Comparison of ENCODE assay signal across 9 cellular contexts in genomic region chr6:106163966-106164877, GRCh38.
DNase-seq lines count a peak whose midpoint lies in the region; ATAC-seq and TF ChIP-seq lines count a peak whose summit lies in the region.
"Had no signal": no experiment of that assay in that cellular context is flagged by ENCODE, and none has a peak within 500 bp of the region (broad histone marks: within the 10 kb centered on the region; RNA-seq: fewer than 3 reads in every experiment).

No MANE protein-coding gene starts in this region.

- H3K4me3 ChIP-seq in neutrophil (ENCODE audit: low read depth in 1 of 2, low read length in 1 of 2): peak overlapping the region; percentile 37 to 43
- H3K4me3 ChIP-seq in aorta (ENCODE audit: low read length in 2 of 2): no peak overlapping the region
- no peak overlapping the region for H3K4me3 ChIP-seq in PC-9
- H3K4me3 ChIP-seq: cardiac muscle cell had no signal

- peak; percentile 62 for ATAC-seq in GM18868 (IDR thresholded peaks at IDR 0.05; ENCODE audit: unreplicated experiment)
- ATAC-seq in HG02970 (IDR thresholded peaks at IDR 0.05; ENCODE audit: low FRiP score, unreplicated experiment): peak; percentile 43
- peak; percentile 63 for ATAC-seq in T-helper 17 cell
- ATAC-seq in aorta (ENCODE audit: low FRiP score): peak; percentile 44

- BruUV-seq in PC-9 (replicated peaks; lab: Mats Ljungman, UMichigan): no TSS peak

- H3K4me1 ChIP-seq in neutrophil (ENCODE audit: control insufficient read depth in 1 of 2, insufficient read depth in 1 of 2, low read depth in 1 of 2, low read length in 1 of 2) (peaks cover 22 to 23% of the 10 kb centered on the region in 2 experiments), aorta (ENCODE audit: control insufficient read depth in 1 of 2, insufficient read depth in 2 of 2, low read length in 2 of 2) (no peaks in the 10 kb centered on the region), PC-9 (replicated peaks; ENCODE audit: insufficient read depth) (peaks cover 10% of the 10 kb centered on the region)

- H3K27ac Mint-ChIP-seq in T-helper 17 cell: peak overlapping the region; percentile 91
- peak overlapping the region; percentile 1 for H3K27ac Mint-ChIP-seq in chondrocyte (ENCODE audit: unreplicated experiment)

- H3F3A ChIP-seq in PC-9 (ENCODE audit: insufficient read depth, low read depth): no peaks in the 10 kb centered on the region

- POLR2A ChIA-PET in PC-9 (lab: Charles Lee; ENCODE audit: unreplicated experiment): no interaction called here

- intact Hi-C loops in aorta (cut with DNase I) (no loop called here), PC-9 (cut with micrococcal nuclease; ENCODE audit: unreplicated experiment) (no loop called here)

- H3K27me3 ChIP-seq in neutrophil (no peaks in the 10 kb centered on the region), aorta (ENCODE audit: control insufficient read depth in 1 of 2, insufficient read depth in 2 of 2, low read length in 1 of 2) (no peaks in the 10 kb centered on the region), PC-9 (ENCODE audit: insufficient read depth, low read depth) (no peaks in the 10 kb centered on the region)
- H3K27me3 ChIP-seq: cardiac muscle cell had no signal

- peaks cover 32% of the 10 kb centered on the region for H3K4me1 Mint-ChIP-seq in T-helper 17 cell
- peaks cover 23% of the 10 kb centered on the region for H3K4me1 Mint-ChIP-seq in chondrocyte (ENCODE audit: low read depth)

- H3K36me3 ChIP-seq in neutrophil: no peaks in the 10 kb centered on the region
- H3K36me3 ChIP-seq in aorta (ENCODE audit: control insufficient read depth in 1 of 2, insufficient read depth in 2 of 2, low read length in 1 of 2): no peaks in the 10 kb centered on the region
- H3K36me3 ChIP-seq in PC-9 (ENCODE audit: low read depth): no peaks in the 10 kb centered on the region
- H3K36me3 ChIP-seq: cardiac muscle cell had no signal

- no peak overlapping the region for H2AFZ ChIP-seq in PC-9

- CTCF ChIA-PET in PC-9 (lab: Charles Lee): no interaction called here

- H3K9me3 ChIP-seq in T-helper 17 cell (ENCODE audit: control insufficient read depth, low read length, poor library complexity, severe bottlenecking) (no peaks in the 10 kb centered on the region), neutrophil (no peaks in the 10 kb centered on the region), aorta (ENCODE audit: control insufficient read depth, low read length) (no peaks in the 10 kb centered on the region), PC-9 (ENCODE audit: insufficient read depth, low read depth) (no peaks in the 10 kb centered on the region)

- H3K9me2 ChIP-seq in PC-9 (ENCODE audit: insufficient read depth): no peaks in the 10 kb centered on the region

- no peak overlapping the region for H3K4me2 ChIP-seq in PC-9

- DNase-seq in T-helper 17 cell (peak in 2 of 3 donors; percentile 11 to 14), chondrocyte (ENCODE audit: low spot score) (no peak), aorta (peak in 1 of 2 donors; percentile 65), NCI-H1436 treated with DMSO at 0.1 percent for 48 hours (lab: John Stamatoyannopoulos, UW) (no peak), PC-9 (no peak)

- H3K79me2 ChIP-seq in PC-9 (ENCODE audit: low read depth): no peaks in the 10 kb centered on the region

- H3K27ac ChIP-seq in neutrophil (peak overlapping the region; percentile 94), aorta (ENCODE audit: low read depth in 1 of 2, low read length in 2 of 2) (no peak overlapping the region), PC-9 (no peak overlapping the region)
- H3K27ac ChIP-seq: cardiac muscle cell had no signal

- H3K27me3 Mint-ChIP-seq in T-helper 17 cell (no peaks in the 10 kb centered on the region), chondrocyte (ENCODE audit: low read depth) (no peaks in the 10 kb centered on the region)

- peaks cover 3% of the 10 kb centered on the region for H3K36me3 Mint-ChIP-seq in T-helper 17 cell (ENCODE audit: low read depth)
- H3K36me3 Mint-ChIP-seq in chondrocyte (ENCODE audit: low read depth): no peaks in the 10 kb centered on the region

- TF ChIP-seq CTCF in chondrocyte (IDR thresholded peaks at IDR 0.05): no peak
- no peak for TF ChIP-seq CTCF in neutrophil (IDR thresholded peaks at IDR 0.05)
- no peak for TF ChIP-seq CTCF in PC-9 (conservative IDR thresholded peaks at IDR 0.05)

- no peaks in the 10 kb centered on the region for H4K20me1 ChIP-seq in PC-9 (ENCODE audit: insufficient read depth)

- 73 to 76% methylated on average over 17 of the region's 17 CpGs for WGBS in aorta, 2 donors

- H3K9me3 Mint-ChIP-seq in chondrocyte (ENCODE audit: low read depth): no peaks in the 10 kb centered on the region

- peak overlapping the region; percentile 83 for H3K4me3 Mint-ChIP-seq in T-helper 17 cell
- no peak overlapping the region for H3K4me3 Mint-ChIP-seq in chondrocyte (ENCODE audit: unreplicated experiment)

Comparison
In these comparisons a context has a peak if more than half of its experiments do, and no peak if none do; other contexts are left out.
1. DNase-seq: peak in T-helper 17 cell (2 of 3); none in chondrocyte (single experiment), NCI-H1436 treated with DMSO at 0.1 percent for 48 hours (single experiment) and PC-9 (0 of 2).
2. H3K4me3 ChIP-seq: peak in neutrophil (2 of 2); none in aorta (0 of 2) and PC-9 (single experiment).
3. Peak in every context shown above with its lines, with median percentiles within 50 percentile points of each other: ATAC-seq.